Comparison of ENCODE assay signal across 1 cellular context in genomic region chr2:105752691-105753090, GRCh38.
TF ChIP-seq lines count a peak whose summit lies in the region.

No MANE protein-coding gene starts in this region.

TF ChIP-seq in IMR-90, 13 proteins besides CTCF, POLR2A, EP300 and RAD21 (continued from another document):
- TF ChIP-seq ELK1 (IDR thresholded peaks at IDR 0.05; ENCODE audit: borderline replicate concordance, low read depth, low read length) (no peak), MAFK (IDR thresholded peaks at IDR 0.05; ENCODE audit: low read depth, low read length) (no peak), CHD1 (IDR thresholded peaks at IDR 0.05; ENCODE audit: low read depth, low read length) (no peak), RCOR1 (IDR thresholded peaks at IDR 0.05; ENCODE audit: insufficient replicate concordance, low read length) (no peak), RFX5 (IDR thresholded peaks at IDR 0.05; ENCODE audit: low read depth, low read length) (no peak), BHLHE40 (IDR thresholded peaks at IDR 0.05; ENCODE audit: low read depth, low read length) (no peak), CEBPB (IDR thresholded peaks at IDR 0.05; ENCODE audit: low read depth, low read length) (no peak), SMC3 (IDR thresholded peaks at IDR 0.05; ENCODE audit: low read depth, low read length) (no peak), FOS (IDR thresholded peaks at IDR 0.05; ENCODE audit: low read depth, low read length) (no peak), USF2 (IDR thresholded peaks at IDR 0.05; ENCODE audit: low read depth, low read length) (no peak)
